15 cellular contexts compared by ENCODE assay signal in the genomic region with DNA sequence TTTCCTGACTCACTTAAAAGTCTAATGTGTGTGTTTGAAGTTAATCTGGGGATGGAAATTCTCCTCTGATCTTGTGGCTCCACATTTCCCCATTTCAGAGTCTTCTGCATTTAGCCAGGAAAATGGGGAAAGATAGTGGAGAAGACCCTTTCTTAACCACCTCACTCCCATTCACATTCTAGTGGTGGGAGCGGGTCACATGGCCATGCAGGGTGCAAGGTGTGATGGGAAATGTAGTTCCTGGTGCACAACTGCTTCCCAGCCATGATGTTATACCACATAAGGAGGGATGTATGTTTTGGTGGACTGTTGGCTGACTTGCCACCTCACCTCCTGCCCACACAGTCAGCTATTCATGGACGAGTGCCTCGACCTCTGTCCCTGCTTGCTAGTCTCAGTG.
DNase-seq lines count a peak whose midpoint lies in the region; ATAC-seq, FAIRE-seq and TF ChIP-seq lines count a peak whose summit lies in the region.
"Had no signal": no experiment of that assay in that cellular context is flagged by ENCODE, and none has a peak within 500 bp of the region (broad histone marks: within the 10 kb centered on the region; RNA-seq: fewer than 3 reads in every experiment).

No MANE protein-coding gene starts in this region.

- H3K4me3 ChIP-seq in PC-3 (ENCODE audit: low read length) (no peak overlapping the region), endothelial cell of umbilical vein (replicated peaks in 1 of 3; ENCODE audit: insufficient read depth in 1 of 3, low read depth in 1 of 3, low read length in 3 of 3) (no peak overlapping the region)
- H3K4me3 ChIP-seq: upper lobe of right lung had no signal

- intact Hi-C loops in PC-3 (cut with micrococcal nuclease): no loop called here
- intact Hi-C loops in endothelial cell of umbilical vein (cut with micrococcal nuclease): no loop called here

- POLR2A ChIA-PET in PC-3 (lab: Charles Lee; ENCODE audit: unreplicated experiment) (no interaction called here), endothelial cell of umbilical vein (lab: Charles Lee) (no interaction called here)

- no peak overlapping the region for H3K9ac ChIP-seq in PC-3 (ENCODE audit: low read length)
- H3K9ac ChIP-seq in endothelial cell of umbilical vein (replicated peaks; ENCODE audit: extremely low read depth, insufficient read depth, low read length): no peak overlapping the region

- no peaks in the 10 kb centered on the region for H3K9me2 ChIP-seq in PC-3 (replicated peaks; ENCODE audit: low read length)

- H2AFZ ChIP-seq in PC-3 (ENCODE audit: low read length): no peak overlapping the region
- H2AFZ ChIP-seq in endothelial cell of umbilical vein (ENCODE audit: low read depth, low read length): no peak overlapping the region

- FAIRE-seq in H54 (lab: Jason Lieb, UNC) (no peak), endothelial cell of umbilical vein (lab: Jason Lieb, UNC) (no peak)

- H3K27me3 ChIP-seq in PC-3 (ENCODE audit: low read length) (no peaks in the 10 kb centered on the region), endothelial cell of umbilical vein (ENCODE audit: control insufficient read depth in 2 of 2, insufficient read depth in 2 of 2, low read length in 2 of 2) (peaks cover 0 to 4% of the 10 kb centered on the region in 2 experiments)
- H3K27me3 ChIP-seq: upper lobe of right lung had no signal

- H3K4me2 ChIP-seq in PC-3 (ENCODE audit: low read length) (no peak overlapping the region), endothelial cell of umbilical vein (ENCODE audit: insufficient read depth, low read length) (no peak overlapping the region)

- ATAC-seq in PC-3 (peak; percentile 43; the same call in 1 of the 2 replicates), GM18517 (IDR thresholded peaks at IDR 0.05; ENCODE audit: unreplicated experiment) (no peak)
- ATAC-seq: left colon; stimulated activated memory B cell treated with anti-CD40 and anti-IgM and Interleukin-4, amounts not matched to agents 10 μg/mL and 1 μg/mL and 100 μg/mL, for 72 hours had no signal

- H3K27ac ChIP-seq in PC-3 (ENCODE audit: low read length): no peak overlapping the region
- no peak overlapping the region for H3K27ac ChIP-seq in endothelial cell of umbilical vein (ENCODE audit: insufficient read depth, low read depth, low read length)
- H3K27ac ChIP-seq: upper lobe of right lung had no signal

- TF ChIP-seq CTCF in PC-3 (conservative IDR thresholded peaks at IDR 0.05; ENCODE audit: low read depth, low read length) (no peak), endothelial cell of umbilical vein (IDR thresholded peaks at IDR 0.05; ENCODE audit: extremely low read depth in 1 of 2, insufficient read depth in 1 of 2, low read depth in 1 of 2, low read length in 2 of 2) (no peak)

- H3K79me2 ChIP-seq in PC-3 (ENCODE audit: low read length) (no peaks in the 10 kb centered on the region), endothelial cell of umbilical vein (ENCODE audit: control insufficient read depth, insufficient read depth, low read length) (no peaks in the 10 kb centered on the region)

- H3K9me1 ChIP-seq in endothelial cell of umbilical vein (replicated peaks; ENCODE audit: control insufficient read depth, extremely low read depth, insufficient read depth, low read length): no peaks in the 10 kb centered on the region

- H3K4me1 ChIP-seq in PC-3 (ENCODE audit: insufficient read depth, low read length): peaks cover 7% of the 10 kb centered on the region; the same call in 1 of the 2 replicates
- H3K4me1 ChIP-seq in endothelial cell of umbilical vein (ENCODE audit: control insufficient read depth, extremely low read depth, insufficient read depth, low read length): no peaks in the 10 kb centered on the region
- H3K4me1 ChIP-seq: upper lobe of right lung had no signal

- BruUV-seq in PC-3 (replicated peaks; lab: Mats Ljungman, UMichigan) (no TSS peak), endothelial cell of umbilical vein (replicated peaks; lab: Mats Ljungman, UMichigan) (no TSS peak)

- dilution Hi-C loops in endothelial cell of umbilical vein (cut with MboI; ENCODE audit: extremely low pct_ligation_motif_present, low sequenced_read_pairs): no loop called here

- H3F3A ChIP-seq in PC-3 (ENCODE audit: low read length, unreplicated experiment): no peaks in the 10 kb centered on the region

- H3K36me3 ChIP-seq in PC-3 (ENCODE audit: low read depth, low read length) (no peaks in the 10 kb centered on the region), endothelial cell of umbilical vein (ENCODE audit: control insufficient read depth in 2 of 2, extremely low read depth in 1 of 2, insufficient read depth in 2 of 2, low read length in 2 of 2) (no peaks in the 10 kb centered on the region)
- H3K36me3 ChIP-seq: upper lobe of right lung had no signal

- CTCF ChIA-PET in PC-3 (lab: Charles Lee): no interaction called here
- CTCF ChIA-PET in endothelial cell of umbilical vein (lab: Charles Lee): no interaction called here

- DNase-seq in COLO829 (ENCODE audit: low spot score): peak; percentile 42
- DNase-seq in H54 (ENCODE audit: insufficient read length, low spot score): peak; percentile 40
- DNase-seq in PC-3: no peak
- no peak for DNase-seq in endothelial cell of umbilical vein (ENCODE audit: low read depth, low spot score)
- no peak for DNase-seq in dedifferentiated amniotic fluid mesenchymal stem cell (ENCODE audit: extremely low spot score)
- no peak for DNase-seq in NOMO-1 (lab: John Stamatoyannopoulos, UW; ENCODE audit: unreplicated experiment in 2 of 2)
- DNase-seq: anterior cingulate cortex, C1 segment of cervical spinal cord, hippocampal formation, left colon, NCI-H187 treated with DMSO at 0.1 percent for 48 hours, NCI-H748 treated with DMSO at 0.1 percent for 48 hours, upper lobe of right lung had no signal

- TF ChIP-seq POLR2A in H54 (IDR thresholded peaks at IDR 0.05; ENCODE audit: low read depth, low read length) (no peak), endothelial cell of umbilical vein (IDR thresholded peaks at IDR 0.05; ENCODE audit: low read depth, low read length) (no peak)

- no peaks in the 10 kb centered on the region for H3K9me3 ChIP-seq in PC-3 (ENCODE audit: low read length)
- H3K9me3 ChIP-seq in endothelial cell of umbilical vein (replicated peaks; ENCODE audit: control insufficient read depth, insufficient read depth, low read length): no peaks in the 10 kb centered on the region
- H3K9me3 ChIP-seq: upper lobe of right lung had no signal

- H4K20me1 ChIP-seq in PC-3 (ENCODE audit: low read length) (no peaks in the 10 kb centered on the region), endothelial cell of umbilical vein (replicated peaks; ENCODE audit: control insufficient read depth, extremely low read depth, insufficient read depth, low read length) (no peaks in the 10 kb centered on the region)

TF ChIP-seq in endothelial cell of umbilical vein, 7 proteins besides CTCF, POLR2A, EP300 and RAD21:
- TF ChIP-seq MYC (IDR thresholded peaks at IDR 0.05; ENCODE audit: low read depth, low read length) (no peak), GATA2 (IDR thresholded peaks at IDR 0.05; ENCODE audit: insufficient read depth, insufficient read length, low read depth, low read length) (no peak), JUN (IDR thresholded peaks at IDR 0.05; ENCODE audit: borderline replicate concordance, insufficient read depth, insufficient read length, low read depth) (no peak), POLR2AphosphoS5 (IDR thresholded peaks at IDR 0.05; ENCODE audit: insufficient read depth, low read depth, low read length) (no peak), FOS (IDR thresholded peaks at IDR 0.05; ENCODE audit: borderline replicate concordance, insufficient read depth, low read length) (no peak)
- TF ChIP-seq, protein P1, sequence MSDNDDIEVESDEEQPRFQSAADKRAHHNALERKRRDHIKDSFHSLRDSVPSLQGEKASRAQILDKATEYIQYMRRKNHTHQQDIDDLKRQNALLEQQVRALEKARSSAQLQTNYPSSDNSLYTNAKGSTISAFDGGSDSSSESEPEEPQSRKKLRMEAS (IDR thresholded peaks at IDR 0.05; ENCODE audit: insufficient read depth, insufficient read length): peak; percentile 10

Comparison
In these comparisons a context has a peak if more than half of its experiments do, and no peak if none do; other contexts are left out.
1. DNase-seq: peak in COLO829 (single experiment) and H54 (single experiment); none in PC-3 (single experiment), endothelial cell of umbilical vein (single experiment), dedifferentiated amniotic fluid mesenchymal stem cell (single experiment) and NOMO-1 (0 of 2).